ENCODE assay signal across 11 cellular contexts in genomic region chr2:11406492-11407381, GRCh38. TPM values are rescaled to one million over a fixed set of nuclear protein-coding genes. Genes with fewer than 3 reads are reported as not detected.
DNase-seq lines count a peak whose midpoint lies in the region; ATAC-seq and TF ChIP-seq lines count a peak whose summit lies in the region.
"Had no signal": no experiment of that assay in that cellular context is flagged by ENCODE, and none has a peak within 500 bp of the region (broad histone marks: within the 10 kb centered on the region; RNA-seq: fewer than 3 reads in every experiment).

No MANE protein-coding gene starts in this region.

- intact Hi-C loops in left cardiac atrium (cut with DNase I) (no loop called here), cardiac septum (cut with DNase I) (loop anchor here (10.0 kb wide), 1 partner anchor 252 kb away; the partner anchor contains the start of gene SLC66A3), mucosa of descending colon (cut with DNase I, micrococcal nuclease) (loop anchor here in 1 of 2 donors (10.0 kb wide), 1 partner anchor 62 kb away; the partner anchor contains the start of gene ROCK2), aorta (cut with DNase I) (loop anchor here (1.0 to 5.0 kb wide), 3 partner anchors 34 to 64 kb away; no protein-coding TSS in a partner anchor)
- intact Hi-C loops in naive thymus-derived CD4-positive, alpha-beta T cell (cut with micrococcal nuclease) = no loop called here

- CTCF ChIA-PET in naive thymus-derived CD4-positive, alpha-beta T cell (lab: Charles Lee) = no interaction called here

- DNase-seq in left cardiac atrium (no peak), cardiac septum (ENCODE audit: low spot score) (no peak), dedifferentiated amniotic fluid mesenchymal stem cell (ENCODE audit: extremely low spot score) (peak; percentile 83), mucosa of descending colon (no peak), aorta (peak; percentile 82 to 87), foreskin melanocyte (no peak)
- no peak for DNase-seq in naive thymus-derived CD4-positive, alpha-beta T cell
- DNase-seq: NCI-H446 had no signal

- H3K27me3 Mint-ChIP-seq in naive thymus-derived CD4-positive, alpha-beta T cell = peaks cover 0 to 10% (median 5%) of the 10 kb centered on the region in 5 donors
- H3K27me3 Mint-ChIP-seq: activated naive CD4-positive, alpha-beta T cell treated with anti-CD3 and anti-CD28 coated beads, Interleukin-2, amount 50 U/mL, for 24 hours had no signal

- H3K9me3 ChIP-seq in mucosa of descending colon (no peaks in the 10 kb centered on the region), aorta (ENCODE audit: control insufficient read depth, low read length) (no peaks in the 10 kb centered on the region)
- H3K9me3 ChIP-seq in naive thymus-derived CD4-positive, alpha-beta T cell (ENCODE audit: control insufficient read depth in 2 of 3, low read length in 3 of 3) = no peaks in the 10 kb centered on the region

- H3K9me3 Mint-ChIP-seq in naive thymus-derived CD4-positive, alpha-beta T cell = no peaks in the 10 kb centered on the region
- H3K9me3 Mint-ChIP-seq: activated naive CD4-positive, alpha-beta T cell treated with anti-CD3 and anti-CD28 coated beads, Interleukin-2, amount 50 U/mL, for 24 hours had no signal

- ATAC-seq in left cardiac atrium = peak; percentile 27 to 45
- peak; percentile 39 for ATAC-seq in mucosa of descending colon
- ATAC-seq in aorta (ENCODE audit: low FRiP score) = peak; percentile 75
- no peak for ATAC-seq in naive thymus-derived CD4-positive, alpha-beta T cell
- ATAC-seq in GM21528 (IDR thresholded peaks at IDR 0.05; ENCODE audit: low FRiP score, unreplicated experiment) = no peak

- H3K27ac Mint-ChIP-seq in naive thymus-derived CD4-positive, alpha-beta T cell = no peak overlapping the region
- H3K27ac Mint-ChIP-seq: activated naive CD4-positive, alpha-beta T cell treated with anti-CD3 and anti-CD28 coated beads, Interleukin-2, amount 50 U/mL, for 24 hours had no signal

- H3K27me3 ChIP-seq in aorta (ENCODE audit: control insufficient read depth in 1 of 2, insufficient read depth in 2 of 2, low read length in 1 of 2) = no peaks in the 10 kb centered on the region
- H3K27me3 ChIP-seq in naive thymus-derived CD4-positive, alpha-beta T cell (ENCODE audit: control insufficient read depth in 2 of 2, insufficient read depth in 2 of 2, low read length in 2 of 2) = no peaks in the 10 kb centered on the region

- no peaks in the 10 kb centered on the region for H3K36me3 Mint-ChIP-seq in naive thymus-derived CD4-positive, alpha-beta T cell
- H3K36me3 Mint-ChIP-seq: activated naive CD4-positive, alpha-beta T cell treated with anti-CD3 and anti-CD28 coated beads, Interleukin-2, amount 50 U/mL, for 24 hours had no signal

- no peaks in the 10 kb centered on the region for H3K4me1 Mint-ChIP-seq in naive thymus-derived CD4-positive, alpha-beta T cell
- H3K4me1 Mint-ChIP-seq: activated naive CD4-positive, alpha-beta T cell treated with anti-CD3 and anti-CD28 coated beads, Interleukin-2, amount 50 U/mL, for 24 hours had no signal

- TF ChIP-seq CTCF in mucosa of descending colon (IDR thresholded peaks at IDR 0.05) = no peak

- H3K36me3 ChIP-seq in mucosa of descending colon (ENCODE audit: low read depth) (no peaks in the 10 kb centered on the region), aorta (ENCODE audit: control insufficient read depth in 1 of 2, insufficient read depth in 2 of 2, low read length in 1 of 2) (no peaks in the 10 kb centered on the region)
- no peaks in the 10 kb centered on the region for H3K36me3 ChIP-seq in naive thymus-derived CD4-positive, alpha-beta T cell (ENCODE audit: control insufficient read depth in 2 of 3, insufficient read depth in 3 of 3, low read length in 3 of 3)

- no peak overlapping the region for H3K4me3 Mint-ChIP-seq in naive thymus-derived CD4-positive, alpha-beta T cell
- H3K4me3 Mint-ChIP-seq: activated naive CD4-positive, alpha-beta T cell treated with anti-CD3 and anti-CD28 coated beads, Interleukin-2, amount 50 U/mL, for 24 hours had no signal

- peak overlapping the region; percentile 94 to 96 for H3K27ac ChIP-seq in aorta (ENCODE audit: low read depth in 1 of 2, low read length in 2 of 2)
- no peak overlapping the region for H3K27ac ChIP-seq in naive thymus-derived CD4-positive, alpha-beta T cell (ENCODE audit: low read depth, low read length)
- H3K27ac ChIP-seq: C4-2B had no signal

- 7 to 11% methylated on average over 14 of the region's 14 CpGs for WGBS in aorta, 2 donors

- H3K4me3 ChIP-seq in mucosa of descending colon (no peak overlapping the region), aorta (ENCODE audit: low read length in 2 of 2) (no peak overlapping the region)
- no peak overlapping the region for H3K4me3 ChIP-seq in naive thymus-derived CD4-positive, alpha-beta T cell (ENCODE audit: low read length)

- POLR2A ChIA-PET in naive thymus-derived CD4-positive, alpha-beta T cell (lab: Charles Lee) = no interaction called here

- H3K4me1 ChIP-seq in mucosa of descending colon (ENCODE audit: low read depth) = peaks cover 36% of the 10 kb centered on the region
- peaks cover 2 to 5% of the 10 kb centered on the region in 2 donors for H3K4me1 ChIP-seq in aorta (ENCODE audit: control insufficient read depth in 1 of 2, insufficient read depth in 2 of 2, low read length in 2 of 2)
- H3K4me1 ChIP-seq in naive thymus-derived CD4-positive, alpha-beta T cell (ENCODE audit: control insufficient read depth in 2 of 2, insufficient read depth in 2 of 2, low read length in 2 of 2) = no peaks in the 10 kb centered on the region

RNA-seq across cellular contexts. Expression of gene E2F6, which starts 59.2 kb away (rescaled TPM):
- total RNA-seq in left cardiac atrium = 10 to 100 TPM; 11.7 to 19.5 TPM
- 18.7 TPM for total RNA-seq in cardiac septum
- 10 to 100 TPM in 1 of 3 donors, 1 to 10 TPM in 2; 4.3 to 12.6 (median 5.6) TPM for total RNA-seq in mucosa of descending colon
- 10 to 100 TPM; 10.1 to 13.4 TPM for total RNA-seq in aorta
- 1 to 10 TPM; 8.6 TPM for polyA plus RNA-seq in aorta
- 10 to 100 TPM in 2 of 5 experiments, 1 to 10 TPM in 3; 6.2 to 11.6 (median 9.2) TPM for total RNA-seq in naive thymus-derived CD4-positive, alpha-beta T cell
- polyA plus RNA-seq in naive thymus-derived CD4-positive, alpha-beta T cell = 1 to 10 TPM; 3.1 to 4.3 TPM

Comparison
In these comparisons a context has a peak if more than half of its experiments do, and no peak if none do; other contexts are left out.
1. intact Hi-C loops: an anchor here in cardiac septum (10.0 kb wide) and aorta (1.0 to 5.0 kb wide); none called in left cardiac atrium and naive thymus-derived CD4-positive, alpha-beta T cell.
2. ATAC-seq: peak in left cardiac atrium (2 of 2), mucosa of descending colon (single experiment) and aorta (single experiment); none in naive thymus-derived CD4-positive, alpha-beta T cell (single experiment) and GM21528 (single experiment).
3. DNase-seq: peak in dedifferentiated amniotic fluid mesenchymal stem cell (single experiment) and aorta (2 of 2); none in left cardiac atrium (single experiment), cardiac septum (single experiment), mucosa of descending colon (0 of 3), naive thymus-derived CD4-positive, alpha-beta T cell (0 of 9) and foreskin melanocyte (single experiment).